In the genomic region with DNA sequence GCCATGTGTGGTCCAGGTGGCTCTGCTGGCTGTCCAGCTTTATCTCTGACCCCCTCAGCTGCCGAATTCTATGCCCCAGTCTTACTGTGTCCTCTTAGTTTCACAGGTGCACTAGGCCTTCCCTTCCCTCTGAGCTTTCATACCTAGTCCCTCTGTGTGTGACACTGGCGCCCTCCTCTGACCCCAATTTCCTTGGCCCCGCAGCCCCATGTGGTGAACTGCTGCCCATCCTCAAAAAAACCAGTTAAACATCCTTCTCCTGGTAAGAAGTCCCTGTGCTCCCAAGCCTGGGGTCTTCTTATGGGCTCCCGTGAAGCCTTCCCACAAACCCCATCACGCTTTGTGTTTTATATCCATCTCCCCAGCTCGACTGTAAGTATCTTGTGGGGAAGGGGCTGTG, we compare ENCODE assay signal across 11 cellular contexts.
A peak's percentile ranks its signal among the peaks of the same experiment; 100 is the strongest.
DNase-seq lines count a peak whose midpoint lies in the region; ATAC-seq and TF ChIP-seq lines count a peak whose summit lies in the region.
"Had no signal": no experiment of that assay in that cellular context is flagged by ENCODE, and none has a peak within 500 bp of the region (broad histone marks: within the 10 kb centered on the region; RNA-seq: fewer than 3 reads in every experiment).

No MANE protein-coding gene starts in this region.

- H3K9ac ChIP-seq in skeletal muscle tissue (ENCODE audit: low read depth in 1 of 3, low read length in 3 of 3) = no peak overlapping the region

- POLR2A ChIA-PET in activated CD4-positive, alpha-beta memory T cell treated with anti-CD3 and anti-CD28 coated beads for 36 hours (lab: Charles Lee) = no interaction called here
- POLR2A ChIA-PET in activated CD4-positive, alpha-beta memory T cell treated with anti-CD3 and anti-CD28 coated beads, Interleukin-2, amount 10 ng/mL, durations not matched to agents 7 days and 5 days (lab: Charles Lee) = no interaction called here
- POLR2A ChIA-PET in PC-9 (lab: Charles Lee; ENCODE audit: unreplicated experiment) = interaction anchor here (0.8 kb wide), 1 partner anchor 469 kb away, joined by 8 read pairs; no protein-coding TSS in a partner anchor

- TF ChIP-seq RAD21 in Ishikawa (IDR thresholded peaks at IDR 0.05; ENCODE audit: low read depth) = peak; percentile 56

- no peaks in the 10 kb centered on the region for H3K27me3 Mint-ChIP-seq in activated CD4-positive, alpha-beta memory T cell treated with anti-CD3 and anti-CD28 coated beads for 36 hours
- H3K27me3 Mint-ChIP-seq in activated CD4-positive, alpha-beta memory T cell treated with anti-CD3 and anti-CD28 coated beads, Interleukin-2, amount 10 ng/mL, durations not matched to agents 7 days and 5 days = no peaks in the 10 kb centered on the region

- H4K20me1 ChIP-seq in PC-9 (ENCODE audit: insufficient read depth) = no peaks in the 10 kb centered on the region

- H3K9me2 ChIP-seq in PC-9 (ENCODE audit: insufficient read depth) = no peaks in the 10 kb centered on the region

- ATAC-seq in GM19351 (IDR thresholded peaks at IDR 0.05; ENCODE audit: unreplicated experiment) = no peak
- ATAC-seq: activated CD4-positive, CD25-positive, alpha-beta regulatory T cell treated with anti-CD3 and anti-CD28 coated beads, Interleukin-2, amount 50 U/mL, for 24 hours had no signal

- no peaks in the 10 kb centered on the region for H3K36me3 Mint-ChIP-seq in activated CD4-positive, alpha-beta memory T cell treated with anti-CD3 and anti-CD28 coated beads for 36 hours
- no peaks in the 10 kb centered on the region for H3K36me3 Mint-ChIP-seq in activated CD4-positive, alpha-beta memory T cell treated with anti-CD3 and anti-CD28 coated beads, Interleukin-2, amount 10 ng/mL, durations not matched to agents 7 days and 5 days (ENCODE audit: low read depth)

- TF ChIP-seq POLR2A in esophagus squamous epithelium (IDR thresholded peaks at IDR 0.05) = no peak

- H2AFZ ChIP-seq in PC-9 = no peak overlapping the region

- H3K36me3 ChIP-seq in skeletal muscle tissue (ENCODE audit: control insufficient read depth in 3 of 3, insufficient read depth in 3 of 3, low read length in 3 of 3) (no peaks in the 10 kb centered on the region), PC-9 (ENCODE audit: low read depth) (no peaks in the 10 kb centered on the region), esophagus squamous epithelium (no peaks in the 10 kb centered on the region)

- intact Hi-C loops in activated CD4-positive, alpha-beta memory T cell treated with anti-CD3 and anti-CD28 coated beads for 36 hours (cut with micrococcal nuclease) = loop anchor here (2.0 kb wide), 1 partner anchor 44 kb away; no protein-coding TSS in a partner anchor
- intact Hi-C loops in PC-9 (cut with micrococcal nuclease; ENCODE audit: unreplicated experiment) = no loop called here
- intact Hi-C loops in esophagus squamous epithelium (cut with DNase I) = no loop called here

- CTCF ChIA-PET in activated CD4-positive, alpha-beta memory T cell treated with anti-CD3 and anti-CD28 coated beads for 36 hours (lab: Charles Lee) = interaction anchor here (1.1 kb wide), 1 partner anchor 45 kb away, joined by 3 read pairs; no protein-coding TSS in a partner anchor
- CTCF ChIA-PET in activated CD4-positive, alpha-beta memory T cell treated with anti-CD3 and anti-CD28 coated beads, Interleukin-2, amount 10 ng/mL, durations not matched to agents 7 days and 5 days (lab: Charles Lee) = no interaction called here
- CTCF ChIA-PET in PC-9 (lab: Charles Lee) = interaction anchor here (1.2 kb wide), 1 partner anchor 40 kb away, joined by 3 read pairs; no protein-coding TSS in a partner anchor

- H3K27me3 ChIP-seq in skeletal muscle tissue (ENCODE audit: control insufficient read depth in 3 of 3, insufficient read depth in 3 of 3, low read length in 3 of 3) (no peaks in the 10 kb centered on the region), PC-9 (ENCODE audit: insufficient read depth, low read depth) (no peaks in the 10 kb centered on the region), esophagus squamous epithelium (no peaks in the 10 kb centered on the region)

- no peak overlapping the region for H3K4me3 ChIP-seq in epithelial cell of proximal tubule (ENCODE audit: low read depth, low read length)
- H3K4me3 ChIP-seq in skeletal muscle tissue (ENCODE audit: low read length in 3 of 3) = no peak overlapping the region
- no peak overlapping the region for H3K4me3 ChIP-seq in PC-9
- no peak overlapping the region for H3K4me3 ChIP-seq in esophagus squamous epithelium

- H3K4me2 ChIP-seq in PC-9 = no peak overlapping the region

- no peaks in the 10 kb centered on the region for H3K79me2 ChIP-seq in PC-9 (ENCODE audit: low read depth)

- H3K9me3 ChIP-seq in skeletal muscle tissue (ENCODE audit: control insufficient read depth in 3 of 3, low read length in 3 of 3) (no peaks in the 10 kb centered on the region), PC-9 (ENCODE audit: insufficient read depth, low read depth) (no peaks in the 10 kb centered on the region), esophagus squamous epithelium (no peaks in the 10 kb centered on the region)

- TF ChIP-seq CTCF in epithelial cell of proximal tubule (conservative IDR thresholded peaks at IDR 0.05; ENCODE audit: low read depth, low read length) = peak; percentile 26
- no peak for TF ChIP-seq CTCF in PC-9 (conservative IDR thresholded peaks at IDR 0.05)
- no peak for TF ChIP-seq CTCF in esophagus squamous epithelium (IDR thresholded peaks at IDR 0.05)

- H3K27ac ChIP-seq in skeletal muscle tissue (ENCODE audit: low read depth, low read length) = peak overlapping the region; percentile 95
- H3K27ac ChIP-seq in PC-9 = no peak overlapping the region; the same call in 1 of the 2 replicates
- peak overlapping the region in 2 of 4 donors; percentile 16 to 60 for H3K27ac ChIP-seq in esophagus squamous epithelium

- 87 to 88% methylated on average over 6 of the region's 6 CpGs for WGBS in esophagus squamous epithelium, 2 donors

- no peak overlapping the region for H3K27ac Mint-ChIP-seq in activated CD4-positive, alpha-beta memory T cell treated with anti-CD3 and anti-CD28 coated beads for 36 hours
- no peak overlapping the region for H3K27ac Mint-ChIP-seq in activated CD4-positive, alpha-beta memory T cell treated with anti-CD3 and anti-CD28 coated beads, Interleukin-2, amount 10 ng/mL, durations not matched to agents 7 days and 5 days
- H3K27ac Mint-ChIP-seq: activated T-helper 2 cell treated with anti-CD3 and anti-CD28 coated beads, Interferon-gamma antibody, Interleukin-2, Interleukin-4, amounts not matched to agents 10 μg/mL and 5 μg/mL and 100 μg/mL, durations not matched to agents 14 hours and 24 hours and 36 hours had no signal

- no TSS peak for BruUV-seq in PC-9 (replicated peaks; lab: Mats Ljungman, UMichigan)

- H3F3A ChIP-seq in PC-9 (ENCODE audit: insufficient read depth, low read depth) = peaks cover 61% of the 10 kb centered on the region

- no peak for TF ChIP-seq EP300 in Ishikawa (IDR thresholded peaks at IDR 0.05; ENCODE audit: borderline replicate concordance)

- no peak overlapping the region for H3K4me3 Mint-ChIP-seq in activated CD4-positive, alpha-beta memory T cell treated with anti-CD3 and anti-CD28 coated beads for 36 hours
- H3K4me3 Mint-ChIP-seq in activated CD4-positive, alpha-beta memory T cell treated with anti-CD3 and anti-CD28 coated beads, Interleukin-2, amount 10 ng/mL, durations not matched to agents 7 days and 5 days = no peak overlapping the region

- no peaks in the 10 kb centered on the region for H3K9me3 Mint-ChIP-seq in activated CD4-positive, alpha-beta memory T cell treated with anti-CD3 and anti-CD28 coated beads for 36 hours
- H3K9me3 Mint-ChIP-seq in activated CD4-positive, alpha-beta memory T cell treated with anti-CD3 and anti-CD28 coated beads, Interleukin-2, amount 10 ng/mL, durations not matched to agents 7 days and 5 days = no peaks in the 10 kb centered on the region
- H3K9me3 Mint-ChIP-seq: activated T-helper 2 cell treated with anti-CD3 and anti-CD28 coated beads, Interferon-gamma antibody, Interleukin-2, Interleukin-4, amounts not matched to agents 10 μg/mL and 5 μg/mL and 100 μg/mL, durations not matched to agents 14 hours and 24 hours and 36 hours had no signal

- DNase-seq in activated CD4-positive, alpha-beta memory T cell treated with anti-CD3 and anti-CD28 coated beads for 36 hours = peak; percentile 26
- no peak for DNase-seq in activated CD4-positive, alpha-beta memory T cell treated with anti-CD3 and anti-CD28 coated beads, Interleukin-2, amount 10 ng/mL, durations not matched to agents 7 days and 5 days
- no peak for DNase-seq in epithelial cell of proximal tubule (ENCODE audit: low read depth)
- DNase-seq in PC-9 = no peak
- no peak for DNase-seq in esophagus squamous epithelium (lab: John Stamatoyannopoulos, UW)
- DNase-seq: dermis blood vessel endothelial cell had no signal

- peaks cover 10% of the 10 kb centered on the region for H3K4me1 Mint-ChIP-seq in activated CD4-positive, alpha-beta memory T cell treated with anti-CD3 and anti-CD28 coated beads for 36 hours (ENCODE audit: low read depth)
- H3K4me1 Mint-ChIP-seq in activated CD4-positive, alpha-beta memory T cell treated with anti-CD3 and anti-CD28 coated beads, Interleukin-2, amount 10 ng/mL, durations not matched to agents 7 days and 5 days = peaks cover 14% of the 10 kb centered on the region

- H3K4me1 ChIP-seq in skeletal muscle tissue (ENCODE audit: control insufficient read depth in 3 of 3, insufficient read depth in 3 of 3, low read length in 3 of 3) (peaks cover 35 to 61% (median 41%) of the 10 kb centered on the region in 3 donors), PC-9 (replicated peaks; ENCODE audit: insufficient read depth) (peaks cover 77% of the 10 kb centered on the region), esophagus squamous epithelium (peaks cover 0 to 16% (median 0%) of the 10 kb centered on the region in 3 donors)

TF ChIP-seq in Ishikawa, 13 proteins besides CTCF, POLR2A, EP300 and RAD21 (continues in another document):
- TF ChIP-seq, protein P1, sequence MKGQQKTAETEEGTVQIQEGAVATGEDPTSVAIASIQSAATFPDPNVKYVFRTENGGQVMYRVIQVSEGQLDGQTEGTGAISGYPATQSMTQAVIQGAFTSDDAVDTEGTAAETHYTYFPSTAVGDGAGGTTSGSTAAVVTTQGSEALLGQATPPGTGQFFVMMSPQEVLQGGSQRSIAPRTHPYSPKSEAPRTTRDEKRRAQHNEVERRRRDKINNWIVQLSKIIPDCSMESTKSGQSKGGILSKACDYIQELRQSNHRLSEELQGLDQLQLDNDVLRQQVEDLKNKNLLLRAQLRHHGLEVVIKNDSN (IDR thresholded peaks at IDR 0.05) = no peak
